8 cellular contexts compared by ENCODE assay signal in genomic region chr7:1136841-1137516, GRCh38. TPM values are rescaled to one million over a fixed set of nuclear protein-coding genes. Genes with fewer than 3 reads are reported as not detected.
DNase-seq lines count a peak whose midpoint lies in the region; ATAC-seq and TF ChIP-seq lines count a peak whose summit lies in the region.

No MANE protein-coding gene starts in this region.

- H3K9me3 ChIP-seq in AG04450 (ENCODE audit: control insufficient read depth, insufficient read depth, low read length) = no peaks in the 10 kb centered on the region; the same call in 1 of the 2 replicates

- TF ChIP-seq CTCF in AG04450 (IDR thresholded peaks at IDR 0.05; ENCODE audit: low read depth, low read length) (no peak), epithelial cell of esophagus (IDR thresholded peaks at IDR 0.05; ENCODE audit: insufficient read depth, low read depth, low read length, missing control alignments) (no peak), progenitor cell of endocrine pancreas (IDR thresholded peaks at IDR 0.05; ENCODE audit: unreplicated experiment) (no peak)

- peak overlapping the region; percentile 67 for H3K4me3 ChIP-seq in AG04450 (ENCODE audit: low read depth, low read length)
- peak overlapping the region; percentile 75 for H3K4me3 ChIP-seq in epithelial cell of esophagus (ENCODE audit: low read length)

- H3K36me3 Mint-ChIP-seq in progenitor cell of endocrine pancreas (ENCODE audit: insufficient read depth) = peaks cover 14% of the 10 kb centered on the region

- no peak for DNase-seq in AG04450 (ENCODE audit: low read depth, low spot score)
- DNase-seq in SHP77 (lab: John Stamatoyannopoulos, UW) = peak; percentile 50 to 60
- DNase-seq in epithelial cell of esophagus (ENCODE audit: low read depth) = no peak
- no peak for DNase-seq in progenitor cell of endocrine pancreas (ENCODE audit: low spot score, unreplicated experiment)
- no peak for DNase-seq in germinal center (ENCODE audit: low spot score)
- DNase-seq in NCI-H1694 (lab: John Stamatoyannopoulos, UW) = no peak

- peak overlapping the region; percentile 23 for H3K27ac Mint-ChIP-seq in progenitor cell of endocrine pancreas

- peaks cover 8% of the 10 kb centered on the region for H3K9me3 Mint-ChIP-seq in progenitor cell of endocrine pancreas (ENCODE audit: low read depth)

- H3K27me3 ChIP-seq in AG04450 (ENCODE audit: control insufficient read depth, insufficient read depth, low read length) = peaks cover 1% of the 10 kb centered on the region

- H3K4me3 Mint-ChIP-seq in progenitor cell of endocrine pancreas (ENCODE audit: low read depth) = peak overlapping the region; percentile 79

- ATAC-seq in GM21528 (IDR thresholded peaks at IDR 0.05; ENCODE audit: low FRiP score, unreplicated experiment) (peak; percentile 3), GM21723 (IDR thresholded peaks at IDR 0.05; ENCODE audit: unreplicated experiment) (no peak)

- no peaks in the 10 kb centered on the region for H3K27me3 Mint-ChIP-seq in progenitor cell of endocrine pancreas

- peaks cover 14% of the 10 kb centered on the region for H3K4me1 Mint-ChIP-seq in progenitor cell of endocrine pancreas (ENCODE audit: low read depth)

- POLR2A ChIA-PET in AG04450 (lab: Yijun Ruan, JAX) = interaction anchor here (0.7 to 1.2 kb wide), 3 partner anchors 14 to 92 kb away, joined by 3 to 4 read pairs (median 3); no protein-coding TSS in a partner anchor

- no peak overlapping the region for H3K27ac ChIP-seq in AG04450 (ENCODE audit: low read depth, low read length)

- CTCF ChIA-PET in AG04450 (lab: Charles Lee) = interaction anchor here (0.6 to 2.8 kb wide), 5 partner anchors 10 to 144 kb away, joined by 3 to 18 read pairs (median 5); no protein-coding TSS in a partner anchor

RNA-seq across cellular contexts. Expression of gene ZFAND2A, which starts 23.0 kb away (rescaled TPM):
- polyA plus RNA-seq in AG04450 (2011; rRNA removed) = 37.7 and 38.9 TPM in 2 replicates
- 11.7 and 18.3 TPM in 2 replicates for polyA minus RNA-seq in AG04450 (2011; rRNA and poly(A)+ RNA removed)
- 14.1 and 16.8 TPM in 2 replicates for total RNA-seq in progenitor cell of endocrine pancreas

RNA-seq across cellular contexts. Expression of gene GPER1, which starts 49.1 kb away (rescaled TPM):
- 1.4 and 1.8 TPM in 2 replicates for polyA plus RNA-seq in AG04450 (2011; rRNA removed)
- polyA minus RNA-seq in AG04450 (2011; rRNA and poly(A)+ RNA removed) = 2.5 and 2.9 TPM in 2 replicates
- total RNA-seq in progenitor cell of endocrine pancreas = 0.50 and 0.64 TPM in 2 replicates

Comparison
In these comparisons a context has a peak if more than half of its experiments do, and no peak if none do; other contexts are left out.
1. DNase-seq: peak in SHP77 (2 of 2); none in AG04450 (single experiment), epithelial cell of esophagus (single experiment), progenitor cell of endocrine pancreas (single experiment), germinal center (single experiment) and NCI-H1694 (single experiment).